In the genomic region with DNA sequence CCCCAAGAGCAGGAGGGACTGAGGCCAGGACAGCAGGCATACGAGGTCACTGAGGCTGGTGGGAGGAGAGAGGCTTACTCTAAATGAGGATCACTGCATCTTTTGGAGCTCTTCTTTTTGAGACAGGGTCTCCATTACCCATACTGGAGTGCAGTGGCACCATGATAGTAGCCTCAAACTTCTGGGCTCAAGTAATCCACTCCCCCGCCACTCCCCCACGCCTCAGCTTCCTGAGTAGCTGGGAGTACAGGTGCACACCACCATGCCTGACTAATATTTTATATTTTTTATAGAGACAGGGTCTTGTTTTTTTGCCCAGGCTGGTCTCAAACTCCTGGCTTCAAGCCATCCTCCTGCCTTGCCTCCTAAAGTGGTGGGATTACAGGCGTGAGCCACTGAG, we compare ENCODE assay signal across 11 cellular contexts. TPM values are rescaled to one million over a fixed set of nuclear protein-coding genes. Genes with fewer than 3 reads are reported as not detected.
DNase-seq lines count a peak whose midpoint lies in the region; ATAC-seq and TF ChIP-seq lines count a peak whose summit lies in the region.
"Had no signal": no experiment of that assay in that cellular context is flagged by ENCODE, and none has a peak within 500 bp of the region (broad histone marks: within the 10 kb centered on the region; RNA-seq: fewer than 3 reads in every experiment).

No MANE protein-coding gene starts in this region.

- no peak for ATAC-seq in heart right ventricle
- ATAC-seq in right cardiac atrium = no peak
- no peak for ATAC-seq in memory B cell (ENCODE audit: low read depth)
- no peak for ATAC-seq in HG02763 (IDR thresholded peaks at IDR 0.05; ENCODE audit: unreplicated experiment)
- ATAC-seq: Panc1; stimulated activated naive CD8-positive, alpha-beta T cell treated with anti-CD3 and anti-CD28 coated beads, Interleukin-15, amount 100 ng/mL, for 72 hours had no signal

- intact Hi-C loops in heart right ventricle (cut with DNase I) = no loop called here
- intact Hi-C loops in right cardiac atrium (cut with DNase I) = no loop called here
- intact Hi-C loops in activated T-helper 1 cell treated with anti-CD3 and anti-CD28 coated beads, Interleukin-12 subunit alpha, Interleukin-12 subunit beta, Interleukin-2, Interleukin-4 antibody, amounts not matched to agents 30 ng/mL and 10 ng/mL and 1 ng/mL, durations not matched to agents 14 hours and 24 hours and 36 hours (cut with micrococcal nuclease) = loop anchor here (10.0 kb wide), 1 partner anchor 707 kb away; a partner anchor contains a TSS
- intact Hi-C loops in transverse colon (cut with DNase I; ENCODE audit: low total_unique reads) = no loop called here

- no peak overlapping the region for H3K4me3 ChIP-seq in heart right ventricle
- H3K4me3 ChIP-seq in right cardiac atrium (ENCODE audit: low read length) = no peak overlapping the region
- H3K4me3 ChIP-seq in transverse colon = no peak overlapping the region

- no peaks in the 10 kb centered on the region for H3K27me3 Mint-ChIP-seq in activated T-helper 1 cell treated with anti-CD3 and anti-CD28 coated beads, Interleukin-12 subunit alpha, Interleukin-12 subunit beta, Interleukin-2, Interleukin-4 antibody, amounts not matched to agents 30 ng/mL and 10 ng/mL and 1 ng/mL, durations not matched to agents 14 hours and 24 hours and 36 hours (ENCODE audit: insufficient read depth)
- H3K27me3 Mint-ChIP-seq in memory B cell = no peaks in the 10 kb centered on the region
- H3K27me3 Mint-ChIP-seq: stimulated activated naive CD8-positive, alpha-beta T cell treated with anti-CD3 and anti-CD28 coated beads, Interleukin-15, amount 100 ng/mL, for 72 hours had no signal

- no peak for TF ChIP-seq EP300 in transverse colon (IDR thresholded peaks at IDR 0.05; ENCODE audit: low read depth)

- H3K4me3 Mint-ChIP-seq in activated T-helper 1 cell treated with anti-CD3 and anti-CD28 coated beads, Interleukin-12 subunit alpha, Interleukin-12 subunit beta, Interleukin-2, Interleukin-4 antibody, amounts not matched to agents 30 ng/mL and 10 ng/mL and 1 ng/mL, durations not matched to agents 14 hours and 24 hours and 36 hours = peak overlapping the region; percentile 57
- peak overlapping the region; percentile 47 for H3K4me3 Mint-ChIP-seq in memory B cell

- peaks cover 73% of the 10 kb centered on the region for H3K4me1 Mint-ChIP-seq in activated T-helper 1 cell treated with anti-CD3 and anti-CD28 coated beads, Interleukin-12 subunit alpha, Interleukin-12 subunit beta, Interleukin-2, Interleukin-4 antibody, amounts not matched to agents 30 ng/mL and 10 ng/mL and 1 ng/mL, durations not matched to agents 14 hours and 24 hours and 36 hours (ENCODE audit: low read depth)
- peaks cover 55% of the 10 kb centered on the region for H3K4me1 Mint-ChIP-seq in memory B cell

- H3K36me3 Mint-ChIP-seq in activated T-helper 1 cell treated with anti-CD3 and anti-CD28 coated beads, Interleukin-12 subunit alpha, Interleukin-12 subunit beta, Interleukin-2, Interleukin-4 antibody, amounts not matched to agents 30 ng/mL and 10 ng/mL and 1 ng/mL, durations not matched to agents 14 hours and 24 hours and 36 hours (ENCODE audit: low read depth) = peaks cover 44% of the 10 kb centered on the region
- peaks cover 5% of the 10 kb centered on the region for H3K36me3 Mint-ChIP-seq in memory B cell

- H3K27me3 ChIP-seq in heart right ventricle (no peaks in the 10 kb centered on the region), right cardiac atrium (ENCODE audit: control insufficient read depth, insufficient read depth) (no peaks in the 10 kb centered on the region), transverse colon (no peaks in the 10 kb centered on the region)

- no peak for TF ChIP-seq CTCF in heart right ventricle (IDR thresholded peaks at IDR 0.05)
- no peak for TF ChIP-seq CTCF in transverse colon (IDR thresholded peaks at IDR 0.05)

- peak overlapping the region; percentile 92 for H3K27ac Mint-ChIP-seq in activated T-helper 1 cell treated with anti-CD3 and anti-CD28 coated beads, Interleukin-12 subunit alpha, Interleukin-12 subunit beta, Interleukin-2, Interleukin-4 antibody, amounts not matched to agents 30 ng/mL and 10 ng/mL and 1 ng/mL, durations not matched to agents 14 hours and 24 hours and 36 hours
- H3K27ac Mint-ChIP-seq in memory B cell = peak overlapping the region; percentile 99

- H3K9me3 ChIP-seq in heart right ventricle (no peaks in the 10 kb centered on the region), right cardiac atrium (ENCODE audit: control insufficient read depth, low read length) (no peaks in the 10 kb centered on the region), transverse colon (no peaks in the 10 kb centered on the region)

- H3K27ac ChIP-seq in heart right ventricle (peak overlapping the region in 8 of 10 donors; percentile 16 to 94 (median 72)), right cardiac atrium (ENCODE audit: low read length) (no peak overlapping the region), transverse colon (peak overlapping the region; percentile 81 to 89 (median 88))

- DNase-seq in heart right ventricle = no peak
- DNase-seq in right cardiac atrium = no peak
- DNase-seq in activated T-helper 1 cell treated with anti-CD3 and anti-CD28 coated beads, Interleukin-12 subunit alpha, Interleukin-12 subunit beta, Interleukin-2, Interleukin-4 antibody, amounts not matched to agents 30 ng/mL and 10 ng/mL and 1 ng/mL, durations not matched to agents 14 hours and 24 hours and 36 hours (ENCODE audit: low spot score) = no peak
- DNase-seq in memory B cell (ENCODE audit: low spot score in 2 of 2) = no peak
- DNase-seq in transverse colon = no peak
- no peak for DNase-seq in NCI-H82 treated with DMSO at 0.1 percent for 48 hours (lab: John Stamatoyannopoulos, UW; ENCODE audit: unreplicated experiment)
- DNase-seq in OCI-M1 (lab: John Stamatoyannopoulos, UW) = no peak
- DNase-seq: stimulated activated CD4-positive, alpha-beta T cell treated with anti-CD3 and anti-CD28 coated beads, Interleukin-15, amount 100 ng/mL, for 24 hours; stimulated activated naive CD8-positive, alpha-beta T cell treated with anti-CD3 and anti-CD28 coated beads, Interleukin-15, amount 100 ng/mL, for 72 hours had no signal

- in situ Hi-C loops in transverse colon (cut with MboI; ENCODE audit: low pct_ligation_motif_present in 1 of 4, low pct_unique_long_range_greater_than_20kb in 1 of 4, low sequenced_read_pairs in 3 of 4) = no loop called here

- H3K4me1 ChIP-seq in heart right ventricle (peaks cover 0 to 97% (median 72%) of the 10 kb centered on the region in 9 donors), right cardiac atrium (ENCODE audit: control insufficient read depth, insufficient read depth, low read length) (peaks cover 30% of the 10 kb centered on the region), transverse colon (peaks cover 44 to 66% (median 61%) of the 10 kb centered on the region in 4 donors)

- WGBS in heart right ventricle, 2 donors = 91 to 92% methylated on average over 4 of the region's 4 CpGs
- WGBS in right cardiac atrium = 88% methylated on average over 4 of the region's 4 CpGs
- 83 to 85% methylated on average over 1 to 4 of the region's 4 CpGs for WGBS in transverse colon (ENCODE audit: low coverage in 1 of 2), 2 donors

- no peak for TF ChIP-seq POLR2A in transverse colon (IDR thresholded peaks at IDR 0.05)

- H3K36me3 ChIP-seq in heart right ventricle = peaks cover 0 to 35% (median 4%) of the 10 kb centered on the region in 9 donors
- peaks cover 0 to 1% (median 0%) of the 10 kb centered on the region in 4 donors for H3K36me3 ChIP-seq in transverse colon

- no peaks in the 10 kb centered on the region for H3K9me3 Mint-ChIP-seq in activated T-helper 1 cell treated with anti-CD3 and anti-CD28 coated beads, Interleukin-12 subunit alpha, Interleukin-12 subunit beta, Interleukin-2, Interleukin-4 antibody, amounts not matched to agents 30 ng/mL and 10 ng/mL and 1 ng/mL, durations not matched to agents 14 hours and 24 hours and 36 hours
- H3K9me3 Mint-ChIP-seq in memory B cell = no peaks in the 10 kb centered on the region
- H3K9me3 Mint-ChIP-seq: stimulated activated naive CD8-positive, alpha-beta T cell treated with anti-CD3 and anti-CD28 coated beads, Interleukin-15, amount 100 ng/mL, for 72 hours had no signal

RNA-seq across cellular contexts. Expression of a gene that starts 25.8 kb away (rescaled TPM):
- total RNA-seq in heart right ventricle (100 to 1,000 TPM; 500 to 724 (median 679) TPM), right cardiac atrium (100 to 1,000 TPM; 347 to 406 (median 380) TPM), transverse colon (100 to 1,000 TPM in 3 of 4 donors, 10 to 100 TPM in 1; 74.0 to 160 (median 143) TPM)
- polyA plus RNA-seq in heart right ventricle (100 to 1,000 TPM; 202 to 421 TPM), right cardiac atrium (168 TPM)
- 101 and 105 TPM in 2 replicates for total RNA-seq in activated T-helper 1 cell treated with anti-CD3 and anti-CD28 coated beads, Interleukin-12 subunit alpha, Interleukin-12 subunit beta, Interleukin-2, Interleukin-4 antibody, amounts not matched to agents 30 ng/mL and 10 ng/mL and 1 ng/mL, durations not matched to agents 14 hours and 24 hours and 36 hours

RNA-seq across cellular contexts. Expression of a gene that starts 50.2 kb away (rescaled TPM):
- total RNA-seq in heart right ventricle (10 to 100 TPM; 55.4 to 81.4 (median 69.4) TPM), right cardiac atrium (10 to 100 TPM; 63.2 to 75.2 (median 66.6) TPM), transverse colon (100 to 1,000 TPM; 226 to 303 (median 254) TPM)
- polyA plus RNA-seq in heart right ventricle (10 to 100 TPM; 42.9 to 45.6 TPM), right cardiac atrium (63.9 TPM)
- total RNA-seq in activated T-helper 1 cell treated with anti-CD3 and anti-CD28 coated beads, Interleukin-12 subunit alpha, Interleukin-12 subunit beta, Interleukin-2, Interleukin-4 antibody, amounts not matched to agents 30 ng/mL and 10 ng/mL and 1 ng/mL, durations not matched to agents 14 hours and 24 hours and 36 hours = 74.9 and 79.6 TPM in 2 replicates

RNA-seq across cellular contexts. Expression of a gene that starts 58.5 kb away (rescaled TPM):
- total RNA-seq in heart right ventricle (10 to 100 TPM; 23.2 to 40.7 (median 27.4) TPM), right cardiac atrium (10 to 100 TPM; 23.4 to 35.5 (median 28.2) TPM), transverse colon (100 to 1,000 TPM in 1 of 4 donors, 10 to 100 TPM in 3; 41.1 to 202 (median 42.3) TPM)
- polyA plus RNA-seq in heart right ventricle (100 to 1,000 TPM in 1 of 2 donors, 10 to 100 TPM in 1; 40.1 to 100 TPM), right cardiac atrium (24.1 TPM)
- total RNA-seq in activated T-helper 1 cell treated with anti-CD3 and anti-CD28 coated beads, Interleukin-12 subunit alpha, Interleukin-12 subunit beta, Interleukin-2, Interleukin-4 antibody, amounts not matched to agents 30 ng/mL and 10 ng/mL and 1 ng/mL, durations not matched to agents 14 hours and 24 hours and 36 hours = 165 and 166 TPM in 2 replicates
